Comparison of ENCODE assay signal across 8 cellular contexts in genomic region chr2:155368934-155369333, GRCh38.
DNase-seq lines count a peak whose midpoint lies in the region; ATAC-seq and TF ChIP-seq lines count a peak whose summit lies in the region.

No MANE protein-coding gene starts in this region.

- no peaks in the 10 kb centered on the region for H3K27me3 ChIP-seq in A673 (replicated peaks; ENCODE audit: insufficient read depth, low read depth, low read length, poor library complexity)

- no peaks in the 10 kb centered on the region for H3K9me3 Mint-ChIP-seq in endothelial cell (ENCODE audit: unreplicated experiment)

- H3K36me3 ChIP-seq in A673 (ENCODE audit: insufficient read depth, low read length, poor library complexity, severe bottlenecking): no peaks in the 10 kb centered on the region

- BruUV-seq in A673 (replicated peaks; lab: Mats Ljungman, UMichigan): no TSS peak

- CTCF ChIA-PET in A673 (lab: Charles Lee): no interaction called here

- POLR2A ChIA-PET in A673 (lab: Charles Lee; ENCODE audit: low non-redundant PET): no interaction called here

- no peak overlapping the region for H3K4me3 ChIP-seq in A673 (ENCODE audit: low read depth, low read length, poor library complexity, severe bottlenecking)

- no peaks in the 10 kb centered on the region for H3K4me1 ChIP-seq in A673 (ENCODE audit: insufficient read depth, low read length, poor library complexity, severe bottlenecking)

- intact Hi-C loops in A673 (cut with micrococcal nuclease; ENCODE audit: unreplicated experiment): loop anchor here (2.0 kb wide), 1 partner anchor 1220 kb away; no protein-coding TSS in a partner anchor

- no peaks in the 10 kb centered on the region for H3K9me3 ChIP-seq in A673 (ENCODE audit: low read depth, low read length, poor library complexity, severe bottlenecking)

- TF ChIP-seq CTCF in A673 (conservative IDR thresholded peaks at IDR 0.05; ENCODE audit: low read depth, low read length) (peak; percentile 40), endothelial cell (IDR thresholded peaks at IDR 0.05; ENCODE audit: unreplicated experiment) (peak; percentile 55)

- H3K4me1 Mint-ChIP-seq in endothelial cell (ENCODE audit: unreplicated experiment): no peaks in the 10 kb centered on the region

- H3K27ac ChIP-seq in A673 (ENCODE audit: low read depth, low read length, poor library complexity, severe bottlenecking): no peak overlapping the region

- no peak overlapping the region for H3K27ac Mint-ChIP-seq in endothelial cell (ENCODE audit: unreplicated experiment)

- DNase-seq in A673 (ENCODE audit: low spot score) (peak; percentile 17), NCI-H526 treated with DMSO at 0.1 percent for 48 hours (lab: John Stamatoyannopoulos, UW) (peak; percentile 26), endothelial cell (ENCODE audit: low spot score) (no peak), islet precursor cell (no peak), NCI-H1930 (lab: John Stamatoyannopoulos, UW) (no peak), cerebellar nuclear complex (lab: John Stamatoyannopoulos, UW) (no peak)

- no peak overlapping the region for H3K4me3 Mint-ChIP-seq in endothelial cell (ENCODE audit: unreplicated experiment)

- ATAC-seq in GM19452 (IDR thresholded peaks at IDR 0.05; ENCODE audit: unreplicated experiment): peak; percentile 71
- ATAC-seq in HG02642 (IDR thresholded peaks at IDR 0.05; ENCODE audit: poor library complexity, unreplicated experiment): no peak

- H3K36me3 Mint-ChIP-seq in endothelial cell (ENCODE audit: low read depth, unreplicated experiment): no peaks in the 10 kb centered on the region

- H3K27me3 Mint-ChIP-seq in endothelial cell (ENCODE audit: unreplicated experiment): no peaks in the 10 kb centered on the region

Comparison
In these comparisons a context has a peak if more than half of its experiments do, and no peak if none do; other contexts are left out.
1. DNase-seq: peak in A673 (single experiment) and NCI-H526 treated with DMSO at 0.1 percent for 48 hours (single experiment); none in endothelial cell (single experiment), islet precursor cell (single experiment), NCI-H1930 (0 of 2) and cerebellar nuclear complex (0 of 2).